Comparison of ENCODE assay signal across 8 cellular contexts in genomic region chr3:183884097-183884436, GRCh38. TPM values are rescaled to one million over a fixed set of nuclear protein-coding genes. Genes with fewer than 3 reads are reported as not detected.
A peak's percentile ranks its signal among the peaks of the same experiment; 100 is the strongest.
DNase-seq lines count a peak whose midpoint lies in the region; ATAC-seq and TF ChIP-seq lines count a peak whose summit lies in the region.

No MANE protein-coding gene starts in this region.

- TF ChIP-seq CTCF in nephron (IDR thresholded peaks at IDR 0.05; ENCODE audit: unreplicated experiment in 3 of 3) = no peak

- H3K9me3 ChIP-seq in CD4-positive, CD25-positive, alpha-beta regulatory T cell (ENCODE audit: control insufficient read depth in 2 of 2, low read length in 2 of 2) = no peaks in the 10 kb centered on the region
- H3K9me3 ChIP-seq in duodenal mucosa (ENCODE audit: control insufficient read depth in 1 of 2, low read length in 2 of 2) = no peaks in the 10 kb centered on the region

- peaks cover 21 to 56% (median 37%) of the 10 kb centered on the region in 4 donors for H3K4me1 Mint-ChIP-seq in CD4-positive, CD25-positive, alpha-beta regulatory T cell
- peaks cover 33% of the 10 kb centered on the region for H3K4me1 Mint-ChIP-seq in nephron

- no peaks in the 10 kb centered on the region for H3K9me3 Mint-ChIP-seq in CD4-positive, CD25-positive, alpha-beta regulatory T cell
- no peaks in the 10 kb centered on the region for H3K9me3 Mint-ChIP-seq in nephron

- H3K4me1 ChIP-seq in CD4-positive, CD25-positive, alpha-beta regulatory T cell (ENCODE audit: control insufficient read depth, insufficient read depth, low read length, poor library complexity, severe bottlenecking) = peaks cover 29% of the 10 kb centered on the region
- H3K4me1 ChIP-seq in duodenal mucosa (ENCODE audit: control insufficient read depth in 1 of 2, insufficient read depth in 2 of 2, low read length in 2 of 2) = peaks cover 16 to 22% of the 10 kb centered on the region in 2 donors

- H3K27me3 ChIP-seq in CD4-positive, CD25-positive, alpha-beta regulatory T cell (ENCODE audit: control insufficient read depth, insufficient read depth, low read length) = no peaks in the 10 kb centered on the region
- H3K27me3 ChIP-seq in duodenal mucosa (ENCODE audit: control insufficient read depth in 1 of 2, insufficient read depth in 2 of 2, low read length in 2 of 2) = no peaks in the 10 kb centered on the region

- H3K27ac ChIP-seq in CD4-positive, CD25-positive, alpha-beta regulatory T cell (ENCODE audit: insufficient read depth, low read length, poor library complexity, severe bottlenecking) = peak overlapping the region; percentile 67
- peak overlapping the region; percentile 68 for H3K27ac ChIP-seq in duodenal mucosa (ENCODE audit: low read depth, low read length)

- peaks cover 2% of the 10 kb centered on the region for H3K36me3 ChIP-seq in CD4-positive, CD25-positive, alpha-beta regulatory T cell (ENCODE audit: control insufficient read depth, insufficient read depth, low read length)
- no peaks in the 10 kb centered on the region for H3K36me3 ChIP-seq in duodenal mucosa (ENCODE audit: control insufficient read depth in 1 of 2, insufficient read depth in 2 of 2, low read length in 2 of 2)

- no peak for ATAC-seq in CD4-positive, CD25-positive, alpha-beta regulatory T cell (ENCODE audit: low read depth in 2 of 2)
- no peak for ATAC-seq in GM18519 (IDR thresholded peaks at IDR 0.05; ENCODE audit: low FRiP score, unreplicated experiment)

- peak overlapping the region; percentile 77 to 94 (median 91) for H3K27ac Mint-ChIP-seq in CD4-positive, CD25-positive, alpha-beta regulatory T cell
- peak overlapping the region; percentile 89 to 91 (median 90) for H3K27ac Mint-ChIP-seq in nephron

- H3K9ac ChIP-seq in duodenal mucosa (ENCODE audit: low read depth in 1 of 2, low read length in 2 of 2) = peak overlapping the region; percentile 91 to 97

- peak overlapping the region; percentile 91 to 98 (median 94) for H3K4me3 Mint-ChIP-seq in CD4-positive, CD25-positive, alpha-beta regulatory T cell
- H3K4me3 Mint-ChIP-seq in nephron = peak overlapping the region; percentile 97 to 100 (median 98)

- peaks cover 6% of the 10 kb centered on the region for H3K27me3 Mint-ChIP-seq in CD4-positive, CD25-positive, alpha-beta regulatory T cell
- H3K27me3 Mint-ChIP-seq in nephron (ENCODE audit: low read depth) = peaks cover 10% of the 10 kb centered on the region

- H3K4me3 ChIP-seq in CD4-positive, CD25-positive, alpha-beta regulatory T cell (ENCODE audit: low read depth, low read length) = peak overlapping the region; percentile 87
- peak overlapping the region; percentile 82 to 89 for H3K4me3 ChIP-seq in duodenal mucosa (ENCODE audit: low read depth in 1 of 2, low read length in 2 of 2)

- peaks cover 10% of the 10 kb centered on the region for H3K36me3 Mint-ChIP-seq in CD4-positive, CD25-positive, alpha-beta regulatory T cell
- peaks cover 1% of the 10 kb centered on the region for H3K36me3 Mint-ChIP-seq in nephron (ENCODE audit: low read depth)

- DNase-seq in CD4-positive, CD25-positive, alpha-beta regulatory T cell = peak in 1 of 3 donors; percentile 31
- DNase-seq in LoVo (ENCODE audit: low spot score) (peak; percentile 6), NCI-H524 treated with DMSO at 0.1 percent for 48 hours (lab: John Stamatoyannopoulos, UW) (no peak), superior temporal gyrus (ENCODE audit: extremely low spot score) (no peak), NCI-H128 (lab: John Stamatoyannopoulos, UW; ENCODE audit: unreplicated experiment) (no peak)

RNA-seq across cellular contexts. Expression of gene PARL, which starts 0.6 kb away (rescaled TPM):
- 45.6 TPM for total RNA-seq in CD4-positive, CD25-positive, alpha-beta regulatory T cell
- 100 to 1,000 TPM; 101 to 119 (median 116) TPM for polyA plus RNA-seq in CD4-positive, CD25-positive, alpha-beta regulatory T cell

RNA-seq across cellular contexts. Expression of gene MAP6D1, which starts 58.7 kb away (rescaled TPM):
- 1.9 TPM for total RNA-seq in CD4-positive, CD25-positive, alpha-beta regulatory T cell
- polyA plus RNA-seq in CD4-positive, CD25-positive, alpha-beta regulatory T cell = under 1 TPM in 3 of 4 donors, not detected in 1; 0.36 to 0.67 (median 0.55) TPM
